Comparison of ENCODE assay signal across 8 cellular contexts in the genomic region with DNA sequence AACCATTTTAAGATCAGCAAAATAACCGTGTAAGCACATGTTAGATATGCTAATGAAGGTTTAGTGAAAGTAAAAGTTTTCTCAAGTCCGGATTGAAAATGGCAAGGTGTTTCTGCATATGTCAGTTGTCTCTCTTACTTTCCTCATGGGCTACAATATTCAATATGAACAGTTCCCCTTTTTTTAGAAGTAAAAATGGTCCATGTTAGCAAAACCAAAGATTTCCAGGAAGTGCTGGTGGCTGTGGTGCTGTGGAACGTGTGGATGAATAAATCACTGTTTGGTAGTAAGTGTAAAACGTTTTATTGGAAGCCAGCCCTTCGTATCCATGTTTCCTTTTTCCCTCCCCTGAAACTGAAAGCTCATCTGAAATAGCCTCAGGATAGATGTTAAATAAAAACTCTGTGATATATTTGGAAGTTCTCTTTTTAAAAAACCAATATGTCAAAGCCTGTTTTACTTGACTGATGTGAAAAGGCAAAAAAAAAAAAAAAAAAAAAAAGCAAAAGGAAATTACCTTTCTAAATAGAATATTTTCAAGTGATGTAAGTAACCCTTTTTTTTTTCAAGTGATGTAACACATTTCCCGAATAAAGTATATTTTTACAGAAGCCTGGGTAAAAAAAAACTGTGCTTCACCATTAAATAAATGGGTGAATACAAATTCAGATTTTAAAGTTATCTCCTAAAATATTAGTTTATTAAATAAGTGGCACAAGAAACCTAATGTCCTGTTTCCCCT. TPM values are rescaled to one million over a fixed set of nuclear protein-coding genes. Genes with fewer than 3 reads are reported as not detected.
DNase-seq lines count a peak whose midpoint lies in the region; ATAC-seq, FAIRE-seq and TF ChIP-seq lines count a peak whose summit lies in the region.

No MANE protein-coding gene starts in this region.

- H3K27me3 ChIP-seq in ovary = no peaks in the 10 kb centered on the region

- peak overlapping the region in 1 of 2 donors; percentile 34 for H3K27ac ChIP-seq in ovary

- 3 to 7% (median 3%) methylated on average over 6 of the region's 6 CpGs for WGBS in ovary, 3 donors

- H3K9me3 ChIP-seq in ovary = no peaks in the 10 kb centered on the region

- no peak for TF ChIP-seq CTCF in ovary (IDR thresholded peaks at IDR 0.05)

- TF ChIP-seq POLR2A in ovary (IDR thresholded peaks at IDR 0.05) = no peak

- peak overlapping the region; percentile 19 for H3K4me3 ChIP-seq in ovary

- peaks cover 2% of the 10 kb centered on the region for H3K4me1 ChIP-seq in ovary (ENCODE audit: insufficient read depth)

- peak; percentile 60 for ATAC-seq in GM19043 (IDR thresholded peaks at IDR 0.05; ENCODE audit: low read depth, unreplicated experiment)
- peak; percentile 71 for ATAC-seq in HG03175 (IDR thresholded peaks at IDR 0.05; ENCODE audit: unreplicated experiment)

- TF ChIP-seq EP300 in ovary (IDR thresholded peaks at IDR 0.05) = no peak

- DNase-seq in ovary = no peak
- DNase-seq in DMS53 (lab: John Stamatoyannopoulos, UW) = no peak
- DNase-seq in NCI-H2196 (lab: John Stamatoyannopoulos, UW; ENCODE audit: unreplicated experiment) = no peak
- no peak for DNase-seq in activated naive CD4-positive, alpha-beta T cell (lab: John Stamatoyannopoulos, UW)
- DNase-seq in NCI-H1417 treated with DMSO at 0.1 percent for 48 hours (lab: John Stamatoyannopoulos, UW) = no peak

- no peaks in the 10 kb centered on the region for H3K36me3 ChIP-seq in ovary

- FAIRE-seq in colon (lab: Jason Lieb, UNC) = peak; percentile 33

- intact Hi-C loops in ovary (cut with DNase I) = no loop called here

RNA-seq across cellular contexts. Expression of gene PLEKHG1, which starts 41.9 kb away (rescaled TPM):
- 10 to 100 TPM in 4 of 7 donors, 1 to 10 TPM in 3; 5.4 to 74.0 (median 14.2) TPM for total RNA-seq in ovary
- 10 to 100 TPM in 1 of 2 donors, 1 to 10 TPM in 1; 5.3 to 11.9 TPM for polyA plus RNA-seq in ovary
